ENCODE assay signal across 1 cellular context in the genomic region with DNA sequence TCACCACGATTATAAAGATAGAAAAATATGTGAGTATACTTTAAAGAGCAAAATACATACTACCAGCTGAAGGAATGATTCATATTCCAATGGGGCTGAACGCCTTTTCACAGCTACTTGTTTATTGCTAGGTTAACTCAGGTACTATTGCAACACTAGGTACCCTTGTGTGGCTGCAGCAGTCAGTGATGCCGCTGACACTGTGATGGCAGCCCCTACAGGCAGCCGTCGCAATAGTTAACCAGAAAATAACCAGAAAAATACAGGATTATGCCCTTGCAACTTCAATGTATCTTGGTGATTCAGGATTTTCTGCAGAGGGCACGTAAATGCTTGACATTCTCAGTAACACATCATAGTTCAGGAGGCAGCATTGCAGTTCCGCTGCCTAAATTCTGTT.
TF ChIP-seq lines count a peak whose summit lies in the region.

No MANE protein-coding gene starts in this region.

TF ChIP-seq in GM23338, 12 proteins besides CTCF, POLR2A, EP300 and RAD21:
- TF ChIP-seq ZNF462 (CRISPR knock-in tag; IDR thresholded peaks at IDR 0.05) (no peak), POLR2AphosphoS5 (IDR thresholded peaks at IDR 0.05; ENCODE audit: low read depth) (no peak), CREB1 (CRISPR knock-in tag; IDR thresholded peaks at IDR 0.05; ENCODE audit: low read depth) (no peak), NANOG (IDR thresholded peaks at IDR 0.05; ENCODE audit: borderline replicate concordance) (no peak), EZH2 (IDR thresholded peaks at IDR 0.05; ENCODE audit: low read depth, unreplicated experiment) (no peak), REST (IDR thresholded peaks at IDR 0.05; ENCODE audit: unreplicated experiment) (no peak), JUNB (IDR thresholded peaks at IDR 0.05; ENCODE audit: unreplicated experiment) (no peak), EZH2phosphoT487 (IDR thresholded peaks at IDR 0.05; ENCODE audit: unreplicated experiment) (no peak), ZNF114 (CRISPR knock-in tag; IDR thresholded peaks at IDR 0.05) (no peak), ZNF331 (CRISPR knock-in tag; IDR thresholded peaks at IDR 0.05; ENCODE audit: low read depth) (no peak), STAT1 (IDR thresholded peaks at IDR 0.05; ENCODE audit: unreplicated experiment) (no peak)
- TF ChIP-seq, protein P1, sequence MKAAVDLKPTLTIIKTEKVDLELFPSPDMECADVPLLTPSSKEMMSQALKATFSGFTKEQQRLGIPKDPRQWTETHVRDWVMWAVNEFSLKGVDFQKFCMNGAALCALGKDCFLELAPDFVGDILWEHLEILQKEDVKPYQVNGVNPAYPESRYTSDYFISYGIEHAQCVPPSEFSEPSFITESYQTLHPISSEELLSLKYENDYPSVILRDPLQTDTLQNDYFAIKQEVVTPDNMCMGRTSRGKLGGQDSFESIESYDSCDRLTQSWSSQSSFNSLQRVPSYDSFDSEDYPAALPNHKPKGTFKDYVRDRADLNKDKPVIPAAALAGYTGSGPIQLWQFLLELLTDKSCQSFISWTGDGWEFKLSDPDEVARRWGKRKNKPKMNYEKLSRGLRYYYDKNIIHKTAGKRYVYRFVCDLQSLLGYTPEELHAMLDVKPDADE (IDR thresholded peaks at IDR 0.05), result no peak
